In the genomic region with DNA sequence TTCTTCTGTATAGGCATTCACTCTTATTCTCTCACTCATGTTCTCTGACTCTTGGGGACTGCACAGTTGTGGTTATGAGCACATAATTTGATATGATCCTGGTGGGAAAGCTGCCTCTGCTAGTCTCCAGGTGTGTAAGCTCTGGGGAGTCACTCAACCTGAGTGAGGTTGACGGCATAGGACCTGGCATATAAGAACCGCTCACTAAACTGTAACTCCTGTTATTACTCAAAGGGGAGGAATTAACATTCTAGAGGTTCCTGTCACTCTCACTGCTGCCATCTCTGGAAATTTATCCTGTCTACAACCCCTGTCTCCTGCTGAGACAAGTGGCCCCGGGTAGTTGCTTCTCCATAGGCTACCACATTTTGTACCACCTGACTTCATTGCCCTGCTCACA, we compare ENCODE assay signal across 19 cellular contexts. TPM values are rescaled to one million over a fixed set of nuclear protein-coding genes. Genes with fewer than 3 reads are reported as not detected.
DNase-seq lines count a peak whose midpoint lies in the region; ATAC-seq and TF ChIP-seq lines count a peak whose summit lies in the region.
"Had no signal": no experiment of that assay in that cellular context is flagged by ENCODE, and none has a peak within 500 bp of the region (broad histone marks: within the 10 kb centered on the region; RNA-seq: fewer than 3 reads in every experiment).

No MANE protein-coding gene starts in this region.

- H3K36me3 ChIP-seq in CD8-positive, alpha-beta T cell (ENCODE audit: insufficient read depth, low read length) = peaks cover 19% of the 10 kb centered on the region
- peaks cover 0 to 66% (median 27%) of the 10 kb centered on the region in 4 donors for H3K36me3 ChIP-seq in right lobe of liver

- H3K4me1 ChIP-seq in CD8-positive, alpha-beta T cell (ENCODE audit: insufficient read depth, low read length) = peaks cover 14% of the 10 kb centered on the region
- H3K4me1 ChIP-seq in right lobe of liver = peaks cover 0 to 53% (median 14%) of the 10 kb centered on the region in 4 donors
- H3K4me1 ChIP-seq: BLaER1 treated with 17β-estradiol and CSF1 and Interleukin-3, amounts not matched to agents 10 nM and 100 nM had no signal

- no peaks in the 10 kb centered on the region for H3K27me3 ChIP-seq in CD8-positive, alpha-beta T cell (ENCODE audit: insufficient read depth, low read length)
- H3K27me3 ChIP-seq in right lobe of liver = no peaks in the 10 kb centered on the region
- H3K27me3 ChIP-seq: BLaER1 treated with 17β-estradiol and CSF1 and Interleukin-3, amounts not matched to agents 10 nM and 100 nM had no signal

- no peak for TF ChIP-seq POLR2A in right lobe of liver (IDR thresholded peaks at IDR 0.05)

- no peak overlapping the region for H3K4me3 Mint-ChIP-seq in activated CD4-positive, alpha-beta T cell treated with anti-CD3 and anti-CD28 coated beads for 36 hours
- H3K4me3 Mint-ChIP-seq in CD8-positive, alpha-beta T cell = no peak overlapping the region
- H3K4me3 Mint-ChIP-seq in activated T-helper 17 cell treated with anti-CD3 and anti-CD28 coated beads, Interleukin-2, amount 50 U/mL, for 72 hours = no peak overlapping the region
- H3K4me3 Mint-ChIP-seq: H9 had no signal

- POLR2A ChIA-PET in activated CD4-positive, alpha-beta T cell treated with anti-CD3 and anti-CD28 coated beads for 36 hours (lab: Charles Lee) = no interaction called here
- POLR2A ChIA-PET in CD8-positive, alpha-beta T cell (lab: Charles Lee) = interaction anchor here (3.4 kb wide), 1 partner anchor 13 kb away, joined by 14 read pairs; a partner anchor contains a TSS

- H3K4me3 ChIP-seq in CD8-positive, alpha-beta T cell (ENCODE audit: low read depth, low read length) = no peak overlapping the region
- H3K4me3 ChIP-seq in right lobe of liver = no peak overlapping the region
- H3K4me3 ChIP-seq: BLaER1 treated with 17β-estradiol and CSF1 and Interleukin-3, amounts not matched to agents 10 nM and 100 nM had no signal

- no peaks in the 10 kb centered on the region for H3K27me3 Mint-ChIP-seq in activated CD4-positive, alpha-beta T cell treated with anti-CD3 and anti-CD28 coated beads for 36 hours
- H3K27me3 Mint-ChIP-seq in CD8-positive, alpha-beta T cell (ENCODE audit: low read depth) = no peaks in the 10 kb centered on the region
- no peaks in the 10 kb centered on the region for H3K27me3 Mint-ChIP-seq in activated T-helper 17 cell treated with anti-CD3 and anti-CD28 coated beads, Interleukin-2, amount 50 U/mL, for 72 hours

- peaks cover 32% of the 10 kb centered on the region for H3K4me1 Mint-ChIP-seq in activated CD4-positive, alpha-beta T cell treated with anti-CD3 and anti-CD28 coated beads for 36 hours
- peaks cover 49% of the 10 kb centered on the region for H3K4me1 Mint-ChIP-seq in CD8-positive, alpha-beta T cell (ENCODE audit: low read depth)
- peaks cover 23% of the 10 kb centered on the region for H3K4me1 Mint-ChIP-seq in activated T-helper 17 cell treated with anti-CD3 and anti-CD28 coated beads, Interleukin-2, amount 50 U/mL, for 72 hours
- H3K4me1 Mint-ChIP-seq: H9 had no signal

- 81% methylated on average over 3 of the region's 3 CpGs for WGBS in right lobe of liver (ENCODE audit: insufficient coverage, low coverage, low lambda C conversion rate, missing lambda C conversion rate)

- H3K27ac Mint-ChIP-seq in activated CD4-positive, alpha-beta T cell treated with anti-CD3 and anti-CD28 coated beads for 36 hours = no peak overlapping the region
- peak overlapping the region; percentile 84 for H3K27ac Mint-ChIP-seq in CD8-positive, alpha-beta T cell
- H3K27ac Mint-ChIP-seq in activated T-helper 17 cell treated with anti-CD3 and anti-CD28 coated beads, Interleukin-2, amount 50 U/mL, for 72 hours = no peak overlapping the region

- intact Hi-C loops in activated CD4-positive, alpha-beta T cell treated with anti-CD3 and anti-CD28 coated beads for 36 hours (cut with DNase I, micrococcal nuclease) = no loop called here
- intact Hi-C loops in CD8-positive, alpha-beta T cell (cut with DNase I, micrococcal nuclease) = no loop called here
- intact Hi-C loops in right lobe of liver (cut with DNase I) = no loop called here

- peak; percentile 63 for ATAC-seq in activated CD4-positive, alpha-beta T cell treated with anti-CD3 and anti-CD28 coated beads for 36 hours
- ATAC-seq in CD8-positive, alpha-beta T cell = no peak
- peak; percentile 62 for ATAC-seq in activated T-helper 17 cell treated with anti-CD3 and anti-CD28 coated beads, Interleukin-2, amount 50 U/mL, for 72 hours (replicated peaks)
- ATAC-seq in right lobe of liver (no peak), HG03139 (IDR thresholded peaks at IDR 0.05; ENCODE audit: unreplicated experiment) (no peak)

- CTCF ChIA-PET in activated CD4-positive, alpha-beta T cell treated with anti-CD3 and anti-CD28 coated beads for 36 hours (lab: Charles Lee) = interaction anchor here (0.6 to 1.0 kb wide), 2 partner anchors 178 to 196 kb away, joined by 3 to 4 read pairs; no protein-coding TSS in a partner anchor
- CTCF ChIA-PET in CD8-positive, alpha-beta T cell (lab: Charles Lee) = no interaction called here

- TF ChIP-seq CTCF in CD8-positive, alpha-beta T cell (IDR thresholded peaks at IDR 0.05) = no peak
- TF ChIP-seq CTCF in right lobe of liver (IDR thresholded peaks at IDR 0.05) = no peak

- H3K9me3 Mint-ChIP-seq in activated CD4-positive, alpha-beta T cell treated with anti-CD3 and anti-CD28 coated beads for 36 hours (ENCODE audit: low read depth) = no peaks in the 10 kb centered on the region
- H3K9me3 Mint-ChIP-seq in CD8-positive, alpha-beta T cell = no peaks in the 10 kb centered on the region
- H3K9me3 Mint-ChIP-seq in activated T-helper 17 cell treated with anti-CD3 and anti-CD28 coated beads, Interleukin-2, amount 50 U/mL, for 72 hours = no peaks in the 10 kb centered on the region
- H3K9me3 Mint-ChIP-seq: H9 had no signal

- no peaks in the 10 kb centered on the region for H3K9me3 ChIP-seq in CD8-positive, alpha-beta T cell (ENCODE audit: low read length)
- H3K9me3 ChIP-seq in right lobe of liver = no peaks in the 10 kb centered on the region
- H3K9me3 ChIP-seq: BLaER1 treated with 17β-estradiol and CSF1 and Interleukin-3, amounts not matched to agents 10 nM and 100 nM had no signal

- no peak overlapping the region for H3K27ac ChIP-seq in CD8-positive, alpha-beta T cell (ENCODE audit: low read depth, low read length)
- H3K27ac ChIP-seq in right lobe of liver = peak overlapping the region in 2 of 3 donors; percentile 25 to 64
- H3K27ac ChIP-seq: 22Rv1; BLaER1 treated with 17β-estradiol and CSF1 and Interleukin-3, amounts not matched to agents 10 nM and 100 nM had no signal

- peaks cover 41% of the 10 kb centered on the region for H3K36me3 Mint-ChIP-seq in activated CD4-positive, alpha-beta T cell treated with anti-CD3 and anti-CD28 coated beads for 36 hours (ENCODE audit: low read depth)
- peaks cover 53% of the 10 kb centered on the region for H3K36me3 Mint-ChIP-seq in CD8-positive, alpha-beta T cell
- H3K36me3 Mint-ChIP-seq in activated T-helper 17 cell treated with anti-CD3 and anti-CD28 coated beads, Interleukin-2, amount 50 U/mL, for 72 hours (ENCODE audit: low read depth) = peaks cover 55% of the 10 kb centered on the region

- DNase-seq in activated CD4-positive, alpha-beta T cell treated with anti-CD3 and anti-CD28 coated beads for 36 hours = no peak
- DNase-seq in activated CD4-positive, alpha-beta T cell treated with anti-CD3 and anti-CD28 coated beads for 4 hours = no peak
- DNase-seq in CD8-positive, alpha-beta T cell = no peak
- DNase-seq in right lobe of liver (no peak), mucosa of gallbladder (ENCODE audit: low spot score) (no peak), NCI-H128 (lab: John Stamatoyannopoulos, UW; ENCODE audit: unreplicated experiment) (no peak)
- DNase-seq: COR-L47, DMS53, H9, MV-4-11, NCI-H1436, NCI-H2081 treated with DMSO at 0.1 percent for 48 hours, NCI-H524, SIG-M5 had no signal

RNA-seq across cellular contexts. Expression of a gene that starts 14.0 kb away (rescaled TPM):
- 100 to 1,000 TPM; 265 to 319 TPM for total RNA-seq in activated CD4-positive, alpha-beta T cell treated with anti-CD3 and anti-CD28 coated beads for 36 hours
- total RNA-seq in CD8-positive, alpha-beta T cell = 1,000 to 10,000 TPM; 1,544 to 1,597 TPM
- total RNA-seq in activated T-helper 17 cell treated with anti-CD3 and anti-CD28 coated beads, Interleukin-2, amount 50 U/mL, for 72 hours = 100 to 1,000 TPM; 280 to 368 TPM
- total RNA-seq in right lobe of liver (100 to 1,000 TPM in 4 of 6 experiments, 10 to 100 TPM in 2; 82.3 to 204 (median 126) TPM), mucosa of gallbladder (343 TPM)

RNA-seq across cellular contexts. Expression of a gene that starts 16.1 kb away (rescaled TPM):
- not detected for total RNA-seq in activated CD4-positive, alpha-beta T cell treated with anti-CD3 and anti-CD28 coated beads for 36 hours
- not detected for total RNA-seq in CD8-positive, alpha-beta T cell
- total RNA-seq in activated T-helper 17 cell treated with anti-CD3 and anti-CD28 coated beads, Interleukin-2, amount 50 U/mL, for 72 hours = not detected
- total RNA-seq in right lobe of liver = 100 to 1,000 TPM in 3 of 6 experiments, 10 to 100 TPM in 3; 61.5 to 260 (median 105) TPM
- total RNA-seq in mucosa of gallbladder = 0.86 TPM
- total RNA-seq: H9, HT1080 had no signal

Comparison
In these comparisons a context has a peak if more than half of its experiments do, and no peak if none do; other contexts are left out.
1. ATAC-seq: peak in activated CD4-positive, alpha-beta T cell treated with anti-CD3 and anti-CD28 coated beads for 36 hours (single experiment) and activated T-helper 17 cell treated with anti-CD3 and anti-CD28 coated beads, Interleukin-2, amount 50 U/mL, for 72 hours (single experiment); none in CD8-positive, alpha-beta T cell (single experiment), right lobe of liver (0 of 4) and HG03139 (single experiment).
2. RNA of a gene that starts 16.1 kb away (total RNA-seq): 61.5 to 260 TPM in right lobe of liver; 0.86 TPM in mucosa of gallbladder (single experiment), not detected in CD8-positive, alpha-beta T cell, not detected in activated CD4-positive, alpha-beta T cell treated with anti-CD3 and anti-CD28 coated beads for 36 hours and not detected in activated T-helper 17 cell treated with anti-CD3 and anti-CD28 coated beads, Interleukin-2, amount 50 U/mL, for 72 hours; every median in the first group is over 10 times any median in the second.